1 cellular context compared by ENCODE assay signal in genomic region chr6:89117285-89118108, GRCh38.
TF ChIP-seq lines count a peak whose summit lies in the region.

Gene SRSF12, minus strand, starts transcription at chr6:89118071. Its CDS starts 184 bp downstream, at chr6:89117887.

TF ChIP-seq in HEK293, 187 proteins besides CTCF, POLR2A, EP300 and RAD21 (continued from another document):
- TF ChIP-seq REST (tag by site-specific recombination; IDR thresholded peaks at IDR 0.05): peak; percentile 67
- TF ChIP-seq ZNF701 (tag by site-specific recombination; IDR thresholded peaks at IDR 0.05): no peak
- no peak for TF ChIP-seq ZBTB49 (tag by site-specific recombination; IDR thresholded peaks at IDR 0.05; ENCODE audit: low read depth)
- TF ChIP-seq ZNF302 (tag by site-specific recombination; IDR thresholded peaks at IDR 0.05; ENCODE audit: low read depth): no peak
- no peak for TF ChIP-seq ZNF280C (tag by site-specific recombination; IDR thresholded peaks at IDR 0.05)
- peak; percentile 76 for TF ChIP-seq ZNF660 (tag by site-specific recombination; IDR thresholded peaks at IDR 0.05)
- TF ChIP-seq MEIS1 (CRISPR knock-in tag; IDR thresholded peaks at IDR 0.05; ENCODE audit: borderline replicate concordance): 0 out of 2 replicates have a peak, but pooled peaks have one; percentile 29
- TF ChIP-seq, protein P1, sequence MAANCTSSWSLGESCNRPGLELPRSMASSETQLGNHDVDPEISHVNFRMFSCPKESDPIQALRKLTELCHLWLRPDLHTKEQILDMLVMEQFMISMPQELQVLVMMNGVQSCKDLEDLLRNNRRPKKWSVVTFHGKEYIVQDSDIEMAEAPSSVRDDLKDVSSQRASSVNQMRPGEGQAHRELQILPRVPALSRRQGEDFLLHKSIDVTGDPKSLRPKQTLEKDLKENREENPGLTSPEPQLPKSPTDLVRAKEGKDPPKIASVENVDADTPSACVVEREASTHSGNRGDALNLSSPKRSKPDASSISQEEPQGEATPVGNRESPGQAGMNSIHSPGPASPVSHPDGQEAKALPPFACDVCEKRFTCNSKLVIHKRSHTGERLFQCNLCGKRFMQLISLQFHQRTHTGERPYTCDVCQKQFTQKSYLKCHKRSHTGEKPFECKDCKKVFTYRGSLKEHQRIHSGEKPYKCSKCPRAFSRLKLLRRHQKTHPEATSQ (tag by site-specific recombination; IDR thresholded peaks at IDR 0.05): no peak
- TF ChIP-seq ZBTB20 (tag by site-specific recombination; IDR thresholded peaks at IDR 0.05): peak; percentile 93
- TF ChIP-seq ZNF335 (tag by site-specific recombination; conservative IDR thresholded peaks at IDR 0.05): peak; percentile 87
- no peak for TF ChIP-seq ZNF292 (tag by site-specific recombination; IDR thresholded peaks at IDR 0.05; ENCODE audit: borderline replicate concordance, low read depth)
- peak; percentile 79 for TF ChIP-seq GLIS2 (tag by site-specific recombination; IDR thresholded peaks at IDR 0.05)
- TF ChIP-seq ZBTB17 (tag by site-specific recombination; IDR thresholded peaks at IDR 0.05): peak; percentile 24; the same call in 1 of the 2 replicates
- TF ChIP-seq, protein P2, sequence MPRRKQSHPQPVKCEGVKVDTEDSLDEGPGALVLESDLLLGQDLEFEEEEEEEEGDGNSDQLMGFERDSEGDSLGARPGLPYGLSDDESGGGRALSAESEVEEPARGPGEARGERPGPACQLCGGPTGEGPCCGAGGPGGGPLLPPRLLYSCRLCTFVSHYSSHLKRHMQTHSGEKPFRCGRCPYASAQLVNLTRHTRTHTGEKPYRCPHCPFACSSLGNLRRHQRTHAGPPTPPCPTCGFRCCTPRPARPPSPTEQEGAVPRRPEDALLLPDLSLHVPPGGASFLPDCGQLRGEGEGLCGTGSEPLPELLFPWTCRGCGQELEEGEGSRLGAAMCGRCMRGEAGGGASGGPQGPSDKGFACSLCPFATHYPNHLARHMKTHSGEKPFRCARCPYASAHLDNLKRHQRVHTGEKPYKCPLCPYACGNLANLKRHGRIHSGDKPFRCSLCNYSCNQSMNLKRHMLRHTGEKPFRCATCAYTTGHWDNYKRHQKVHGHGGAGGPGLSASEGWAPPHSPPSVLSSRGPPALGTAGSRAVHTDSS (tag by site-specific recombination; IDR thresholded peaks at IDR 0.05): no peak
- no peak for TF ChIP-seq ZNF366 (tag by site-specific recombination; conservative IDR thresholded peaks at IDR 0.05)
- no peak for TF ChIP-seq ZNF560 (tag by site-specific recombination; IDR thresholded peaks at IDR 0.05; ENCODE audit: borderline replicate concordance)
- TF ChIP-seq ZNF677 (tag by site-specific recombination; IDR thresholded peaks at IDR 0.05): 0 out of 2 replicates have a peak, but pooled peaks have one; percentile 62
- TF ChIP-seq ZNF48 (tag by site-specific recombination; IDR thresholded peaks at IDR 0.05): no peak
- peak; percentile 46; the same call in 1 of the 2 replicates for TF ChIP-seq ZBTB8A (tag by site-specific recombination; IDR thresholded peaks at IDR 0.05)
- 0 out of 2 replicates have a peak, but pooled peaks have one; percentile 12 for TF ChIP-seq GLIS1 (tag by site-specific recombination; IDR thresholded peaks at IDR 0.05)
- TF ChIP-seq ZSCAN30 (tag by site-specific recombination; IDR thresholded peaks at IDR 0.05): peak; percentile 69; the same call in 1 of the 2 replicates
- TF ChIP-seq ZXDB (tag by site-specific recombination; IDR thresholded peaks at IDR 0.05): peak; percentile 47; the same call in 1 of the 2 replicates
- TF ChIP-seq ZIC2 (tag by site-specific recombination; IDR thresholded peaks at IDR 0.05): peak; percentile 29; the same call in 1 of the 2 replicates
- no peak for TF ChIP-seq ZNF837 (tag by site-specific recombination; IDR thresholded peaks at IDR 0.05)
TF ChIP-seq in HEK293: peak in this region for 24.
